In the genomic region with DNA sequence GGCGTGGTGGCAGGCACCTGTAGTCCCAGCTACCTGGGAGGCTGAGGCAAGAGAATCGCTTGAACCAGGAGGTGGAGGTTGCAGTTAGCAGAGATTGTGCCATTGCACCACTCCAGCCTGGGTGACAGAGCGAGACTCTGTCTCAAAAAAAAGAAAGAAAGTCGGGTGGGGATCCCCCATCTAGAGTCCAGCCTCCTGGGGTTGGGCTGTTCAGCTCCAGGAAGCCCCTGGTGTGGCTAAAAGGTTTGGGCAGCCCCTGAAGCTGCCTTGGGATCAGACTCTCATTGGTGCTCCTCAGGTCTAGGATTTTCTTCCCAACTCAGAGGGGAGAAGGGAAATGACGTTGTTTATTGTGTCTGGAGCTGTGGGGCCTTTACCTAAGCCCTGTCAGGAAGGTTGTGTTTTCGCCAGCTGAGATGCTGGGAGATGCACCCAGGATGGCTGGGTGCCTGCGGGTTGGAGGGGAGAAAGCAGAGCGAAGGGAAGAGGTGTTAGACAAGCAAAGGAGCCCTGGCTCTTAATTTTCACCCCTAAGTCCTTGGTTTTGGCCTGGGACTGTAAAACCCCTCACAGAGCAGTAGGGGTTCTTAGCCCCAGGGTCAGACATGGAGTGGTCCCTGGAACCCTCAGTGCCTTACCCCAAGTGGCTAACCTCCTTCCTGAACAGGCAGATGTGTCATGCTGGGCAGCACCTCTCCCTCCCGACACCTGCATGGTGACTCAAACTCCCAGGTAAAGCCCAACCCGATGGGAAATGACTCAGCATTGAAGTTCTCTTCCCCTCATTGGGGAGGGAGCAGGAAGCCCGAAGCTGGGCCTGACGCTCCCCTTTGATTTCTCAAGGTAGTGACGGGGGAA, we compare ENCODE assay signal across 8 cellular contexts. TPM values are rescaled to one million over a fixed set of nuclear protein-coding genes. Genes with fewer than 3 reads are reported as not detected.
DNase-seq lines count a peak whose midpoint lies in the region; ATAC-seq and TF ChIP-seq lines count a peak whose summit lies in the region.

No MANE protein-coding gene starts in this region.

- POLR2A ChIA-PET in GM10248 (lab: Yijun Ruan, JAX) = no interaction called here

- CTCF ChIA-PET in GM10248 (lab: Yijun Ruan, JAX) = interaction anchor here (0.7 to 24.1 kb wide), 14 partner anchors 8 to 161 kb away, joined by 3 to 566 read pairs (median 4); a partner anchor contains a TSS

- no peaks in the 10 kb centered on the region for H3K27me3 Mint-ChIP-seq in effector memory CD8-positive, alpha-beta T cell
- no peaks in the 10 kb centered on the region for H3K27me3 Mint-ChIP-seq in osteocyte (ENCODE audit: unreplicated experiment)

- H3K4me3 Mint-ChIP-seq in effector memory CD8-positive, alpha-beta T cell = peak overlapping the region in 1 of 2 donors; percentile 20
- no peak overlapping the region for H3K4me3 Mint-ChIP-seq in osteocyte (ENCODE audit: unreplicated experiment)

- H3K27ac Mint-ChIP-seq in effector memory CD8-positive, alpha-beta T cell = no peak overlapping the region
- no peak overlapping the region for H3K27ac Mint-ChIP-seq in osteocyte (ENCODE audit: unreplicated experiment)

- peaks cover 3% of the 10 kb centered on the region for H3K36me3 Mint-ChIP-seq in effector memory CD8-positive, alpha-beta T cell (ENCODE audit: insufficient read depth)
- H3K36me3 Mint-ChIP-seq in osteocyte (ENCODE audit: unreplicated experiment) = no peaks in the 10 kb centered on the region

- TF ChIP-seq CTCF in GM10248 (IDR thresholded peaks at IDR 0.05; ENCODE audit: control extremely low read depth, extremely low read depth, low read depth, missing control alignments) (no peak), osteocyte (IDR thresholded peaks at IDR 0.05) (no peak)

- H3K9me3 Mint-ChIP-seq in effector memory CD8-positive, alpha-beta T cell = no peaks in the 10 kb centered on the region
- no peaks in the 10 kb centered on the region for H3K9me3 Mint-ChIP-seq in osteocyte (ENCODE audit: unreplicated experiment)

- peak; percentile 75 for DNase-seq in GM10248 (ENCODE audit: extremely low spot score)
- DNase-seq in UCSD-AML1 (lab: John Stamatoyannopoulos, UW; ENCODE audit: unreplicated experiment) = peak; percentile 21
- DNase-seq in effector memory CD8-positive, alpha-beta T cell = peak in 2 of 3 experiments; percentile 17 to 37
- peak; percentile 60 for DNase-seq in stimulated activated CD4-positive, alpha-beta T cell treated with anti-CD3 and anti-CD28 coated beads, Interleukin-4, amount 100 ng/mL, for 1 hour
- DNase-seq in osteocyte (ENCODE audit: extremely low spot score, unreplicated experiment) = no peak

- ATAC-seq in HG02763 (IDR thresholded peaks at IDR 0.05; ENCODE audit: unreplicated experiment) (peak; percentile 62), GM18861 (IDR thresholded peaks at IDR 0.05; ENCODE audit: unreplicated experiment) (no peak), HG03139 (IDR thresholded peaks at IDR 0.05; ENCODE audit: unreplicated experiment) (no peak)
- peak; percentile 93 for ATAC-seq in effector memory CD8-positive, alpha-beta T cell (replicated peaks)

- H3K4me1 Mint-ChIP-seq in effector memory CD8-positive, alpha-beta T cell (ENCODE audit: low read depth in 2 of 2) = peaks cover 7 to 10% of the 10 kb centered on the region in 2 donors
- peaks cover 9% of the 10 kb centered on the region for H3K4me1 Mint-ChIP-seq in osteocyte (ENCODE audit: unreplicated experiment)

RNA-seq across cellular contexts. Expression of a gene that starts 21.1 kb away (rescaled TPM):
- 112 and 118 TPM in 2 replicates for total RNA-seq in osteocyte

RNA-seq across cellular contexts. Expression of a gene that starts 57.6 kb away (rescaled TPM):
- total RNA-seq in osteocyte = 37.6 and 38.2 TPM in 2 replicates

Comparison
In these comparisons a context has a peak if more than half of its experiments do, and no peak if none do; other contexts are left out.
1. ATAC-seq: peak in HG02763 (single experiment) and effector memory CD8-positive, alpha-beta T cell (single experiment); none in GM18861 (single experiment) and HG03139 (single experiment).